8 cellular contexts compared by ENCODE assay signal in genomic region chr22:43186272-43187170, GRCh38. TPM values are rescaled to one million over a fixed set of nuclear protein-coding genes. Genes with fewer than 3 reads are reported as not detected.
DNase-seq lines count a peak whose midpoint lies in the region; ATAC-seq and TF ChIP-seq lines count a peak whose summit lies in the region.

Gene TTLL12, minus strand, starts transcription at chr22:43187134. Its CDS starts 65 bp downstream, at chr22:43187069.

- DNase-seq in DMS53 (lab: John Stamatoyannopoulos, UW) (peak; percentile 70), DMS53 treated with DMSO at 0.1 percent for 48 hours (lab: John Stamatoyannopoulos, UW; ENCODE audit: unreplicated experiment) (no peak), activated T-helper 1 cell treated with Interleukin-2 at 50 U/mL for 16 hours (ENCODE audit: low read depth) (peak; percentile 58), fibroblast of pulmonary artery (ENCODE audit: low read depth) (peak; percentile 44), natural killer cell (peak; percentile 55)
- peak; percentile 34 to 82 (median 64) for DNase-seq in stimulated activated naive CD4-positive, alpha-beta T cell (lab: John Stamatoyannopoulos, UW)

- peak within 1 kb of the TSS; percentile 48 for H3K27ac ChIP-seq in OCI-LY1 (ENCODE audit: low read depth, low read length, poor library complexity, severe bottlenecking)

- H3K36me3 ChIP-seq in OCI-LY1 (ENCODE audit: insufficient read depth, low read length): peaks cover 30% of the 10 kb centered on the region

- no peaks in the 10 kb centered on the region for H4K20me1 ChIP-seq in OCI-LY1 (ENCODE audit: insufficient read depth, low read length)

- intact Hi-C loops in natural killer cell (cut with micrococcal nuclease): loop anchor here (2.0 to 5.0 kb wide), 3 partner anchors 34 to 569 kb away; partner anchors contain the start of gene TSPO

- H3K4me2 ChIP-seq in OCI-LY1 (ENCODE audit: low read length): peak within 1 kb of the TSS; percentile 98

- peaks cover 10% of the 10 kb centered on the region for H3K79me2 ChIP-seq in OCI-LY1 (ENCODE audit: insufficient read depth, low read length)

- H3K9ac ChIP-seq in OCI-LY1 (ENCODE audit: low read length): peak within 1 kb of the TSS; percentile 83

- no peaks in the 10 kb centered on the region for H3K27me3 Mint-ChIP-seq in natural killer cell (ENCODE audit: low read depth in 2 of 2)

- H3K9me3 ChIP-seq in OCI-LY1 (ENCODE audit: low read length): peaks cover 4% of the 10 kb centered on the region

- TF ChIP-seq CTCF in OCI-LY1 (IDR thresholded peaks at IDR 0.05; ENCODE audit: low read length): no peak
- TF ChIP-seq CTCF in fibroblast of pulmonary artery (IDR thresholded peaks at IDR 0.05; ENCODE audit: low read length, missing control alignments): no peak
- TF ChIP-seq CTCF in natural killer cell (IDR thresholded peaks at IDR 0.05): no peak

- peak within 1 kb of the TSS; percentile 83 for H3K4me3 ChIP-seq in OCI-LY1 (ENCODE audit: low read depth, low read length, poor library complexity, severe bottlenecking)
- peak within 1 kb of the TSS; percentile 77 for H3K4me3 ChIP-seq in fibroblast of pulmonary artery (replicated peaks; ENCODE audit: low read depth, low read length)

- H3K36me3 Mint-ChIP-seq in natural killer cell: no peaks in the 10 kb centered on the region

- H3K4me3 Mint-ChIP-seq in natural killer cell: peak within 1 kb of the TSS; percentile 79

- peaks cover 10% of the 10 kb centered on the region; the same call in 1 of the 2 replicates for H3K27me3 ChIP-seq in OCI-LY1 (ENCODE audit: insufficient read depth, low read length)

- H3K9me2 ChIP-seq in OCI-LY1 (ENCODE audit: low read depth, low read length): no peaks in the 10 kb centered on the region

- no peaks in the 10 kb centered on the region for H3K9me3 Mint-ChIP-seq in natural killer cell

- peaks cover 14% of the 10 kb centered on the region for H3K4me1 ChIP-seq in OCI-LY1 (ENCODE audit: insufficient read depth, low read length, severe bottlenecking)

- peak within 1 kb of the TSS; percentile 1; the same call in 1 of the 2 replicates for H2AFZ ChIP-seq in OCI-LY1 (ENCODE audit: low read length)

- H3K27ac Mint-ChIP-seq in natural killer cell: peak within 1 kb of the TSS; percentile 91 to 93

- H3F3A ChIP-seq in OCI-LY1 (ENCODE audit: insufficient read depth, low read length): no peaks in the 10 kb centered on the region

- H3K4me1 Mint-ChIP-seq in natural killer cell: peaks cover 9 to 16% of the 10 kb centered on the region in 2 donors

- peak; percentile 55 for ATAC-seq in HG02763 (IDR thresholded peaks at IDR 0.05; ENCODE audit: unreplicated experiment)
- peak; percentile 45 to 52 (median 50) for ATAC-seq in natural killer cell

RNA-seq across cellular contexts. Expression of gene TTLL12, which starts in this region (rescaled TPM):
- 10 to 100 TPM in 2 of 3 donors, 1 to 10 TPM in 1; 9.3 to 15.5 (median 13.7) TPM for total RNA-seq in natural killer cell
